ENCODE assay signal across 1 cellular context in the genomic region with DNA sequence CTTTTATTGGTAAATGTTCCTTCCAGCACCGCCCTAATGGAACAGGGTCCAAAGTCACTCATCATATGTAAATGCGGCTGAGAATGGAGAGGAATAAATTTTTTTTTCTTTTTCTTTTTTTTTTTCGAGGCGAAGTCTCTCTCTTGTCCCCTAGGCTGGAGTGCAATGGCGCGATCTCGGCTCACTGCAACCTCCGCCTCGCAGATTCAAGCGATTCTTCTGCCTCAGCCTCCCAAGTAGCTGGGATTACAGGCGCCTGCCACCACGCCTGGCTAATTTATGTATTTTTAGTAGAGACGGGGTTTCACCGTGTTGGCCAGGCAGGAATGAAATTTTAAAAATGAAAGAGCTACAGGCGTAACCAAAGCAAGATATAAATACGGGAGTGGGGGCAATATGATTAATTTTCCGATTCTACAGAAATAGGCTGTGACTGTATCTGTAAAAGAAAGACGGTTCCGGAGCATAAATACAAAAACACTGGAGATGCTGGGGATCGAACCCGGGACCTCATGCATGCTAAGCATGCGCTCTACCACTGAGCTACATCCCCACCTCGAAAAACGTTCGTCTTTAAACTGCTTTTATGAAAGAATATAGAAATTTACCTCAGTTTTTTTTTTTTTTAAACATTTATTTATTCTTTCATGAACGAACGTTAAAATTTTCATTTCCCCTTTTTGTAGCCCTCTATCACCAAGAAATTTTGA.
TF ChIP-seq lines count a peak whose summit lies in the region.

No MANE protein-coding gene starts in this region.

TF ChIP-seq in HepG2, 621 proteins besides CTCF, POLR2A, EP300 and RAD21 (continued from another document and continues in another):
- TF ChIP-seq ZHX2 (IDR thresholded peaks at IDR 0.05; ENCODE audit: low read depth), result no peak
- no peak for TF ChIP-seq ZHX2 (CRISPR knock-in tag; IDR thresholded peaks at IDR 0.05; ENCODE audit: borderline replicate concordance)
- TF ChIP-seq ZNF317 (CRISPR knock-in tag; IDR thresholded peaks at IDR 0.05), result no peak
- TF ChIP-seq ZFP91 (CRISPR knock-in tag; IDR thresholded peaks at IDR 0.05; ENCODE audit: borderline replicate concordance), result no peak
- TF ChIP-seq ZNF205 (CRISPR knock-in tag; IDR thresholded peaks at IDR 0.05), result peak; percentile 68; the same call in 1 of the 2 replicates
- no peak for TF ChIP-seq ZNF850 (CRISPR knock-in tag; conservative IDR thresholded peaks at IDR 0.05)
- no peak for TF ChIP-seq ZFX (CRISPR knock-in tag; IDR thresholded peaks at IDR 0.05; ENCODE audit: low read depth)
- peak; percentile 73; the same call in 1 of the 2 replicates for TF ChIP-seq NCOR1 (IDR thresholded peaks at IDR 0.05; ENCODE audit: borderline replicate concordance, low read length)
- peak; percentile 65 for TF ChIP-seq ZEB1 (IDR thresholded peaks at IDR 0.05; ENCODE audit: insufficient replicate concordance, low read depth)
- no peak for TF ChIP-seq SKI (IDR thresholded peaks at IDR 0.05; ENCODE audit: partially characterized antibody)
- no peak for TF ChIP-seq ZSCAN22 (CRISPR knock-in tag; IDR thresholded peaks at IDR 0.05)
- TF ChIP-seq, protein P1, sequence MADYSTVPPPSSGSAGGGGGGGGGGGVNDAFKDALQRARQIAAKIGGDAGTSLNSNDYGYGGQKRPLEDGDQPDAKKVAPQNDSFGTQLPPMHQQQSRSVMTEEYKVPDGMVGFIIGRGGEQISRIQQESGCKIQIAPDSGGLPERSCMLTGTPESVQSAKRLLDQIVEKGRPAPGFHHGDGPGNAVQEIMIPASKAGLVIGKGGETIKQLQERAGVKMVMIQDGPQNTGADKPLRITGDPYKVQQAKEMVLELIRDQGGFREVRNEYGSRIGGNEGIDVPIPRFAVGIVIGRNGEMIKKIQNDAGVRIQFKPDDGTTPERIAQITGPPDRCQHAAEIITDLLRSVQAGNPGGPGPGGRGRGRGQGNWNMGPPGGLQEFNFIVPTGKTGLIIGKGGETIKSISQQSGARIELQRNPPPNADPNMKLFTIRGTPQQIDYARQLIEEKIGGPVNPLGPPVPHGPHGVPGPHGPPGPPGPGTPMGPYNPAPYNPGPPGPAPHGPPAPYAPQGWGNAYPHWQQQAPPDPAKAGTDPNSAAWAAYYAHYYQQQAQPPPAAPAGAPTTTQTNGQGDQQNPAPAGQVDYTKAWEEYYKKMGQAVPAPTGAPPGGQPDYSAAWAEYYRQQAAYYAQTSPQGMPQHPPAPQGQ (CRISPR knock-in tag; IDR thresholded peaks at IDR 0.05; ENCODE audit: borderline replicate concordance), result no peak
- TF ChIP-seq SP5 (CRISPR knock-in tag; IDR thresholded peaks at IDR 0.05; ENCODE audit: borderline replicate concordance, low read depth), result no peak
- TF ChIP-seq SKIL (CRISPR knock-in tag; IDR thresholded peaks at IDR 0.05; ENCODE audit: borderline replicate concordance), result no peak
- TF ChIP-seq FIP1L1 (IDR thresholded peaks at IDR 0.05; ENCODE audit: borderline replicate concordance, insufficient read depth, low read depth, low read length), result no peak
- no peak for TF ChIP-seq ZNF329 (CRISPR knock-in tag; IDR thresholded peaks at IDR 0.05; ENCODE audit: low read depth)
- no peak for TF ChIP-seq MLX (CRISPR knock-in tag; IDR thresholded peaks at IDR 0.05)
- TF ChIP-seq ZNF746 (CRISPR knock-in tag; IDR thresholded peaks at IDR 0.05), result 0 out of 2 replicates have a peak, but pooled peaks have one; percentile 29
- TF ChIP-seq ZNF230 (CRISPR knock-in tag; IDR thresholded peaks at IDR 0.05), result no peak
- TF ChIP-seq ZNF10 (CRISPR knock-in tag; IDR thresholded peaks at IDR 0.05; ENCODE audit: borderline replicate concordance, low read depth), result no peak
- 0 out of 2 replicates have a peak, but pooled peaks have one; percentile 41 for TF ChIP-seq CCDC6 (CRISPR knock-in tag; IDR thresholded peaks at IDR 0.05)
- TF ChIP-seq, protein P2, sequence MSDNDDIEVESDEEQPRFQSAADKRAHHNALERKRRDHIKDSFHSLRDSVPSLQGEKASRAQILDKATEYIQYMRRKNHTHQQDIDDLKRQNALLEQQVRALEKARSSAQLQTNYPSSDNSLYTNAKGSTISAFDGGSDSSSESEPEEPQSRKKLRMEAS (IDR thresholded peaks at IDR 0.05), result peak; percentile 63
- no peak; the same call in 1 of the 2 replicates for TF ChIP-seq SRF (IDR thresholded peaks at IDR 0.05; ENCODE audit: low read depth, low read length)
- no peak for TF ChIP-seq MTA3 (CRISPR knock-in tag; IDR thresholded peaks at IDR 0.05)
- TF ChIP-seq REXO4 (CRISPR knock-in tag; IDR thresholded peaks at IDR 0.05; ENCODE audit: borderline replicate concordance), result no peak
- no peak for TF ChIP-seq ZSCAN20 (CRISPR knock-in tag; IDR thresholded peaks at IDR 0.05; ENCODE audit: borderline replicate concordance)
- TF ChIP-seq NFKB2 (CRISPR knock-in tag; IDR thresholded peaks at IDR 0.05; ENCODE audit: borderline replicate concordance), result no peak
- TF ChIP-seq ZSCAN9 (CRISPR knock-in tag; IDR thresholded peaks at IDR 0.05; ENCODE audit: borderline replicate concordance), result peak; percentile 73; the same call in 1 of the 2 replicates
- no peak; the same call in 1 of the 2 replicates for TF ChIP-seq ZMYM4 (CRISPR knock-in tag; IDR thresholded peaks at IDR 0.05)
- TF ChIP-seq SIX4 (CRISPR knock-in tag; IDR thresholded peaks at IDR 0.05), result no peak
- TF ChIP-seq, protein P3, sequence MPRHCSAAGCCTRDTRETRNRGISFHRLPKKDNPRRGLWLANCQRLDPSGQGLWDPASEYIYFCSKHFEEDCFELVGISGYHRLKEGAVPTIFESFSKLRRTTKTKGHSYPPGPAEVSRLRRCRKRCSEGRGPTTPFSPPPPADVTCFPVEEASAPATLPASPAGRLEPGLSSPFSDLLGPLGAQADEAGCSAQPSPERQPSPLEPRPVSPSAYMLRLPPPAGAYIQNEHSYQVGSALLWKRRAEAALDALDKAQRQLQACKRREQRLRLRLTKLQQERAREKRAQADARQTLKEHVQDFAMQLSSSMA (CRISPR knock-in tag; IDR thresholded peaks at IDR 0.05), result no peak
- TF ChIP-seq, protein P4, sequence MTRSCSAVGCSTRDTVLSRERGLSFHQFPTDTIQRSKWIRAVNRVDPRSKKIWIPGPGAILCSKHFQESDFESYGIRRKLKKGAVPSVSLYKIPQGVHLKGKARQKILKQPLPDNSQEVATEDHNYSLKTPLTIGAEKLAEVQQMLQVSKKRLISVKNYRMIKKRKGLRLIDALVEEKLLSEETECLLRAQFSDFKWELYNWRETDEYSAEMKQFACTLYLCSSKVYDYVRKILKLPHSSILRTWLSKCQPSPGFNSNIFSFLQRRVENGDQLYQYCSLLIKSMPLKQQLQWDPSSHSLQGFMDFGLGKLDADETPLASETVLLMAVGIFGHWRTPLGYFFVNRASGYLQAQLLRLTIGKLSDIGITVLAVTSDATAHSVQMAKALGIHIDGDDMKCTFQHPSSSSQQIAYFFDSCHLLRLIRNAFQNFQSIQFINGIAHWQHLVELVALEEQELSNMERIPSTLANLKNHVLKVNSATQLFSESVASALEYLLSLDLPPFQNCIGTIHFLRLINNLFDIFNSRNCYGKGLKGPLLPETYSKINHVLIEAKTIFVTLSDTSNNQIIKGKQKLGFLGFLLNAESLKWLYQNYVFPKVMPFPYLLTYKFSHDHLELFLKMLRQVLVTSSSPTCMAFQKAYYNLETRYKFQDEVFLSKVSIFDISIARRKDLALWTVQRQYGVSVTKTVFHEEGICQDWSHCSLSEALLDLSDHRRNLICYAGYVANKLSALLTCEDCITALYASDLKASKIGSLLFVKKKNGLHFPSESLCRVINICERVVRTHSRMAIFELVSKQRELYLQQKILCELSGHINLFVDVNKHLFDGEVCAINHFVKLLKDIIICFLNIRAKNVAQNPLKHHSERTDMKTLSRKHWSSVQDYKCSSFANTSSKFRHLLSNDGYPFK (CRISPR knock-in tag; IDR thresholded peaks at IDR 0.05; ENCODE audit: borderline replicate concordance), result no peak
- TF ChIP-seq PLSCR1 (CRISPR knock-in tag; IDR thresholded peaks at IDR 0.05; ENCODE audit: borderline replicate concordance), result no peak
- TF ChIP-seq ZFP90 (CRISPR knock-in tag; IDR thresholded peaks at IDR 0.05; ENCODE audit: borderline replicate concordance), result no peak
- TF ChIP-seq CBFB (CRISPR knock-in tag; IDR thresholded peaks at IDR 0.05), result no peak
- TF ChIP-seq THAP8 (CRISPR knock-in tag; IDR thresholded peaks at IDR 0.05; ENCODE audit: borderline replicate concordance), result no peak
